16 cellular contexts compared by ENCODE assay signal in the genomic region with DNA sequence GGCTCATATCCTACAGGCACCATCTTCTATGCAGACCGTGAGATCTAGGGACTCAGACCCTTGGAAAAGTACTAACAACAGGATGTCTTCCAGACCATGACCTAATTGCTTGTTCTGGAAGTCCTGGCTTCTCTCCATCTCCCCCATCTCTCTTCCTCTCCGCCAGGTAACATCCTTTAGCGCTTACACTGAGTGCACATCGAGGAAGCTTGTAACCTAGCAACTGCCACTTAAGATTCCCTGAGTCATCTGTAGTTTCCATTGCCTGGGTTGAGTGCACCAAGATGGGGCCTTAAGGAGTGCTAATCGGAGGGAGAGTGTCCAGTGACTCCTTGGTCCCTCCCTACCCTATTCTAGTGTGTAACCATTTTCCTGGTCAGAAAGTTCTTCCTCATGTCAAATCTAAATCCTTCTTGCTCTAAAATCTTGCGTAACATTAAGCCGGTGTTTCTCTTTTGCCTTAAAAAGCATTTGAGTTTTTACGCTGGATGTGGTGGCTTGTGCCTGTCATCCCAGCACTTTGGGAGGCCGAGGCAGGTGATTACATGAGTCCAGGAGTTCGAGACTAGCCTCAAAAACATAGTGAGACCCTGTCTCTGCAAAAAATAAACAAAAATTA. TPM values are rescaled to one million over a fixed set of nuclear protein-coding genes. Genes with fewer than 3 reads are reported as not detected.
A peak's percentile ranks its signal among the peaks of the same experiment; 100 is the strongest.
DNase-seq lines count a peak whose midpoint lies in the region; ATAC-seq and TF ChIP-seq lines count a peak whose summit lies in the region.
"Had no signal": no experiment of that assay in that cellular context is flagged by ENCODE, and none has a peak within 500 bp of the region (broad histone marks: within the 10 kb centered on the region; RNA-seq: fewer than 3 reads in every experiment).

No MANE protein-coding gene starts in this region.

- H3K9me3 ChIP-seq in spleen (no peaks in the 10 kb centered on the region), heart right ventricle (no peaks in the 10 kb centered on the region), left ventricle myocardium inferior (replicated peaks) (no peaks in the 10 kb centered on the region)
- H3K9me3 ChIP-seq: adrenal gland, esophagus squamous epithelium, ovary, testis had no signal

- TF ChIP-seq POLR2A in spleen (IDR thresholded peaks at IDR 0.05), result no peak

- intact Hi-C loops in spleen (cut with DNase I; ENCODE audit: low total_unique reads) (no loop called here), heart right ventricle (cut with DNase I) (no loop called here), left ventricle myocardium inferior (cut with micrococcal nuclease) (no loop called here)

- no peak overlapping the region for H3K4me3 ChIP-seq in epithelial cell of esophagus (ENCODE audit: low read length)
- no peak overlapping the region for H3K4me3 ChIP-seq in spleen
- no peak overlapping the region for H3K4me3 ChIP-seq in heart right ventricle
- no peak overlapping the region for H3K4me3 ChIP-seq in left ventricle myocardium inferior
- H3K4me3 ChIP-seq: adrenal gland, coronary artery, esophagus squamous epithelium, ovary, testis had no signal

- 71 to 80% (median 77%) methylated on average over 10 of the region's 10 CpGs for WGBS in spleen, 5 donors
- 80 to 82% methylated on average over 10 of the region's 10 CpGs for WGBS in heart right ventricle, 2 donors

- no peak for TF ChIP-seq CTCF in epithelial cell of esophagus (IDR thresholded peaks at IDR 0.05; ENCODE audit: insufficient read depth, low read depth, low read length, missing control alignments)
- no peak for TF ChIP-seq CTCF in spleen (IDR thresholded peaks at IDR 0.05 in 8 of 11, conservative IDR thresholded peaks at IDR 0.05 in 3 of 11)
- no peak for TF ChIP-seq CTCF in heart right ventricle (IDR thresholded peaks at IDR 0.05)
- no peak for TF ChIP-seq CTCF in left ventricle myocardium inferior (IDR thresholded peaks at IDR 0.05; ENCODE audit: borderline replicate concordance)

- no peak overlapping the region for H3K27ac ChIP-seq in spleen
- H3K27ac ChIP-seq in heart right ventricle, result no peak overlapping the region
- H3K27ac ChIP-seq in left ventricle myocardium inferior (replicated peaks), result no peak overlapping the region
- H3K27ac ChIP-seq: adrenal gland, coronary artery, esophagus squamous epithelium, testis had no signal

- ATAC-seq in HG03025 (IDR thresholded peaks at IDR 0.05; ENCODE audit: low FRiP score, unreplicated experiment) (no peak), heart right ventricle (no peak)

- H3K4me1 ChIP-seq in spleen (peaks cover 12 to 57% (median 43%) of the 10 kb centered on the region in 6 donors), heart right ventricle (peaks cover 3 to 25% (median 14%) of the 10 kb centered on the region in 9 donors), left ventricle myocardium inferior (peaks cover 22% of the 10 kb centered on the region)

- H3K27me3 ChIP-seq in spleen (replicated peaks in 1 of 7) (peaks cover 0 to 58% (median 21%) of the 10 kb centered on the region in 7 donors), heart right ventricle (peaks cover 16 to 58% (median 51%) of the 10 kb centered on the region in 7 donors), left ventricle myocardium inferior (ENCODE audit: low read depth) (peaks cover 64% of the 10 kb centered on the region)
- H3K27me3 ChIP-seq: ovary, testis had no signal

- DNase-seq in NCI-H748 (lab: John Stamatoyannopoulos, UW; ENCODE audit: unreplicated experiment) (peak; percentile 22), NCI-H748 treated with DMSO at 0.1 percent for 48 hours (lab: John Stamatoyannopoulos, UW) (no peak), NCI-H226 (peak; percentile 43), epithelial cell of esophagus (ENCODE audit: low read depth) (peak; percentile 70), spleen (peak; percentile 20), heart right ventricle (no peak), left ventricle myocardium inferior (no peak)
- DNase-seq: activated CD4-positive, alpha-beta T cell treated with anti-CD3 and anti-CD28 coated beads for 48 hours; adrenal gland; esophagus squamous epithelium; NCI-H1930; ovary; T-helper 2 cell; testis had no signal

- H3K36me3 ChIP-seq in spleen (no peaks in the 10 kb centered on the region), heart right ventricle (no peaks in the 10 kb centered on the region), left ventricle myocardium inferior (no peaks in the 10 kb centered on the region)
- H3K36me3 ChIP-seq: adrenal gland, esophagus squamous epithelium, ovary had no signal

RNA-seq across cellular contexts. Expression of gene KLHDC8A, which starts 9.7 kb away (rescaled TPM):
- 1 to 10 TPM in 1 of 7 donors, under 1 TPM in 3, not detected in 3; 0.17 to 2.8 (median 0.62) TPM for total RNA-seq in spleen
- polyA plus RNA-seq in spleen, result under 1 TPM; 0.26 to 0.48 (median 0.39) TPM
- total RNA-seq in heart right ventricle, result under 1 TPM in 1 of 10 donors, not detected in 9; 0.16 TPM
- under 1 TPM in 1 of 2 donors, not detected in 1; 0.15 TPM for polyA plus RNA-seq in heart right ventricle
- total RNA-seq in left ventricle myocardium inferior, result 0.27 TPM

RNA-seq across cellular contexts. Expression of gene NUAK2, which starts 25.5 kb away (rescaled TPM):
- total RNA-seq in spleen (10 to 100 TPM in 6 of 7 donors, 1 to 10 TPM in 1; 9.3 to 32.7 (median 20.0) TPM), heart right ventricle (1 to 10 TPM in 2 of 10 donors, under 1 TPM in 8; 0.25 to 3.1 (median 0.56) TPM), left ventricle myocardium inferior (0.74 TPM)
- polyA plus RNA-seq in spleen (1 to 10 TPM; 5.7 to 6.6 (median 5.8) TPM), heart right ventricle (under 1 TPM; 0.29 to 0.45 TPM)

Comparison
In these comparisons a context has a peak if more than half of its experiments do, and no peak if none do; other contexts are left out.
1. DNase-seq: peak in NCI-H748 (single experiment), NCI-H226 (single experiment), epithelial cell of esophagus (single experiment) and spleen (single experiment); none in NCI-H748 treated with DMSO at 0.1 percent for 48 hours (single experiment), heart right ventricle (0 of 2) and left ventricle myocardium inferior (single experiment).